Comparison of ENCODE assay signal across 10 cellular contexts in the genomic region with DNA sequence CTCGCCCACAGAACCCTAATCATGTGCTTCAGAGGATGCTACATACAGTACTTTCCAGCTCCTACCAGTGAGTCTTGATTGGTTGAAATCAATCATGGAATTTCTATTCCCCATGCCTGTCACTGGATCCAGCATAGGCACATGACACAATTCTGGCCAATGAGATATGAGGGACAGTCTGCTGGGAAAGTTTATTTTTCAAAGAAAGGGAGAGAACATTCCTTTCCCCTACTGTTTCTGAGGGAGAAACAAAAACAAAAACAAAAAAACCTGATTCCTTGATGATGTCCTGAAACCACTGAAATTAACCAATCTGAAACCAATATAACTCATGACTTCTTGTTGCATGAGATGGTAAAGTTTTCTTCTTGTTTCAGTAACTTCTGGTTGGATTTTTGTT. TPM values are rescaled to one million over a fixed set of nuclear protein-coding genes. Genes with fewer than 3 reads are reported as not detected.
A peak's percentile ranks its signal among the peaks of the same experiment; 100 is the strongest.
DNase-seq lines count a peak whose midpoint lies in the region; ATAC-seq, FAIRE-seq and TF ChIP-seq lines count a peak whose summit lies in the region.
"Had no signal": no experiment of that assay in that cellular context is flagged by ENCODE, and none has a peak within 500 bp of the region (broad histone marks: within the 10 kb centered on the region; RNA-seq: fewer than 3 reads in every experiment).

No MANE protein-coding gene starts in this region.

- FAIRE-seq in RCC 7860 (lab: Jason Lieb, UNC): no peak
- FAIRE-seq: colon had no signal

- DNase-seq in A172 (ENCODE audit: low spot score) (peak; percentile 51), RCC 7860 (ENCODE audit: low spot score) (peak; percentile 15), fibroblast of lung (ENCODE audit: low read depth in 2 of 2) (peak; percentile 63 to 82), NCI-H2196 (lab: John Stamatoyannopoulos, UW; ENCODE audit: unreplicated experiment) (no peak), NOMO-1 treated with dmso at 0.1 percent for 144 hours (lab: John Stamatoyannopoulos, UW; ENCODE audit: unreplicated experiment) (no peak)

- H3K27me3 ChIP-seq in fibroblast of lung (ENCODE audit: control insufficient read depth, insufficient read depth, low read length): no peaks in the 10 kb centered on the region

- no peak overlapping the region for H3K9ac ChIP-seq in fibroblast of lung (ENCODE audit: insufficient read depth, low read length)

- H3K79me2 ChIP-seq in fibroblast of lung (ENCODE audit: control insufficient read depth, insufficient read depth, low read length): peaks cover 17% of the 10 kb centered on the region

- H3K9me3 ChIP-seq in fibroblast of lung (ENCODE audit: control insufficient read depth, insufficient read depth, low read depth, low read length): no peaks in the 10 kb centered on the region

- H3K36me3 ChIP-seq in fibroblast of lung (ENCODE audit: control insufficient read depth, insufficient read depth, low read length): no peaks in the 10 kb centered on the region

- no peak for TF ChIP-seq CTCF in fibroblast of lung (conservative IDR thresholded peaks at IDR 0.05 in 1 of 2, IDR thresholded peaks at IDR 0.05 in 1 of 2; ENCODE audit: low read depth in 1 of 2, low read length in 2 of 2)

- H3K27ac ChIP-seq in fibroblast of lung (ENCODE audit: insufficient read depth, low read length): peak overlapping the region; percentile 76
- H3K27ac ChIP-seq: C4-2B had no signal

- H4K20me1 ChIP-seq in fibroblast of lung (ENCODE audit: control insufficient read depth, extremely low read depth, insufficient read depth, low read length): no peaks in the 10 kb centered on the region

- peak overlapping the region; percentile 82 for H3K4me2 ChIP-seq in fibroblast of lung (ENCODE audit: extremely low read depth, insufficient read depth, low read length)

- H2AFZ ChIP-seq in fibroblast of lung (ENCODE audit: low read length): peak overlapping the region; percentile 43

- ATAC-seq in GM18502 (IDR thresholded peaks at IDR 0.05; ENCODE audit: poor library complexity, unreplicated experiment) (peak; percentile 3), GM18520 (IDR thresholded peaks at IDR 0.05; ENCODE audit: unreplicated experiment) (no peak), HG02623 (IDR thresholded peaks at IDR 0.05; ENCODE audit: unreplicated experiment) (no peak)

- peak overlapping the region in 3 of 4 experiments; percentile 33 to 35 (median 35) for H3K4me3 ChIP-seq in fibroblast of lung (replicated peaks in 1 of 4; ENCODE audit: control extremely low read depth in 1 of 4, insufficient read depth in 1 of 4, low read depth in 3 of 4, low read length in 4 of 4)

- peaks cover 21% of the 10 kb centered on the region for H3K4me1 ChIP-seq in fibroblast of lung (ENCODE audit: control insufficient read depth, extremely low read depth, insufficient read depth, low read length)

RNA-seq across cellular contexts. Expression of gene RCN1, which starts 3.3 kb away (rescaled TPM):
- 213 and 241 TPM in 2 replicates for total RNA-seq in A172 (2014; rRNA removed; shearing (Covaris generic))
- total RNA-seq in fibroblast of lung: 253 and 371 TPM in 2 replicates
- polyA plus RNA-seq in fibroblast of lung: 312 and 436 TPM in 2 replicates
- 306 and 422 TPM in 2 replicates for polyA plus RNA-seq in fibroblast of lung (2012)
- polyA minus RNA-seq in fibroblast of lung (ENCODE audit: low replicate concordance): 19.5 and 24.4 TPM in 2 replicates

Comparison
In these comparisons a context has a peak if more than half of its experiments do, and no peak if none do; other contexts are left out.
1. DNase-seq: peak in A172 (single experiment), RCC 7860 (single experiment) and fibroblast of lung (2 of 2); none in NCI-H2196 (single experiment) and NOMO-1 treated with dmso at 0.1 percent for 144 hours (single experiment).